Comparison of ENCODE assay signal across 1 cellular context in genomic region chr3:52842424-52842823, GRCh38.
TF ChIP-seq lines count a peak whose summit lies in the region.

No MANE protein-coding gene starts in this region.

TF ChIP-seq in GM23338, 12 proteins besides CTCF, POLR2A, EP300 and RAD21 (continued from another document):
- TF ChIP-seq ZNF462 (CRISPR knock-in tag; IDR thresholded peaks at IDR 0.05) (no peak), STAT1 (IDR thresholded peaks at IDR 0.05; ENCODE audit: unreplicated experiment) (no peak), REST (IDR thresholded peaks at IDR 0.05; ENCODE audit: unreplicated experiment) (no peak), POLR2AphosphoS5 (IDR thresholded peaks at IDR 0.05; ENCODE audit: low read depth) (no peak), JUNB (IDR thresholded peaks at IDR 0.05; ENCODE audit: unreplicated experiment) (no peak), CREB1 (CRISPR knock-in tag; IDR thresholded peaks at IDR 0.05; ENCODE audit: low read depth) (no peak), NANOG (IDR thresholded peaks at IDR 0.05; ENCODE audit: borderline replicate concordance) (no peak), EZH2phosphoT487 (IDR thresholded peaks at IDR 0.05; ENCODE audit: unreplicated experiment) (no peak), EZH2 (IDR thresholded peaks at IDR 0.05; ENCODE audit: low read depth, unreplicated experiment) (no peak), ETS1 (IDR thresholded peaks at IDR 0.05) (no peak)
